In genomic region chr11:17117262-17117661, GRCh38 we compare ENCODE assay signal across 34 cellular contexts.
"Had no signal": no experiment of that assay in that cellular context is flagged by ENCODE, and none has a peak within 500 bp of the region (broad histone marks: within the 10 kb centered on the region; RNA-seq: fewer than 3 reads in every experiment).

No MANE protein-coding gene starts in this region.

- H3K4me1 Mint-ChIP-seq: activated B cell treated with CpG ODN at 0.5 μM for 24 hours, endodermal cell, T-helper 17 cell had no signal

- H3K27ac Mint-ChIP-seq: activated B cell treated with CpG ODN at 0.5 μM for 24 hours; activated naive CD4-positive, alpha-beta T cell treated with anti-CD3 and anti-CD28 coated beads, Interleukin-2, amount 10 ng/mL, durations not matched to agents 7 days and 5 days; activated naive CD4-positive, alpha-beta T cell treated with anti-CD3 and anti-CD28 coated beads, Interleukin-2, amount 50 U/mL, for 72 hours; activated naive CD8-positive, alpha-beta T cell treated with anti-CD3 and anti-CD28 coated beads, Interleukin-2, amount 10 ng/mL, durations not matched to agents 7 days and 5 days; activated T-cell treated with anti-CD3 and anti-CD28 coated beads, Interleukin-2, amount 50 U/mL, for 24 hours; activated T-cell treated with anti-CD3 and anti-CD28 coated beads, Interleukin-2, amount 50 U/mL, for 72 hours; endodermal cell; T-helper 2 cell treated with Interferon-gamma antibody and Interleukin-4, amounts not matched to agents 5 μg/mL and 100 μg/mL, for 36 hours had no signal

- H3K9me3 Mint-ChIP-seq: activated B cell treated with CpG ODN at 0.5 μM for 24 hours; activated naive CD4-positive, alpha-beta T cell treated with anti-CD3 and anti-CD28 coated beads, Interleukin-2, amount 10 ng/mL, durations not matched to agents 7 days and 5 days; activated naive CD4-positive, alpha-beta T cell treated with anti-CD3 and anti-CD28 coated beads, Interleukin-2, amount 50 U/mL, for 72 hours; activated naive CD8-positive, alpha-beta T cell treated with anti-CD3 and anti-CD28 coated beads, Interleukin-2, amount 10 ng/mL, durations not matched to agents 7 days and 5 days; activated T-cell treated with anti-CD3 and anti-CD28 coated beads, Interleukin-2, amount 50 U/mL, for 24 hours; activated T-cell treated with anti-CD3 and anti-CD28 coated beads, Interleukin-2, amount 50 U/mL, for 72 hours; endodermal cell; T-helper 2 cell treated with Interferon-gamma antibody and Interleukin-4, amounts not matched to agents 5 μg/mL and 100 μg/mL, for 36 hours had no signal

- H3K27me3 ChIP-seq: ascending aorta, brain microvascular endothelial cell, cardiac muscle cell, colonic mucosa, dorsolateral prefrontal cortex, esophagus muscularis mucosa, foreskin keratinocyte, gastrocnemius medialis, heart left ventricle had no signal

- H3K4me3 Mint-ChIP-seq: activated B cell treated with CpG ODN at 0.5 μM for 24 hours; activated naive CD4-positive, alpha-beta T cell treated with anti-CD3 and anti-CD28 coated beads, Interleukin-2, amount 10 ng/mL, durations not matched to agents 7 days and 5 days; activated naive CD8-positive, alpha-beta T cell treated with anti-CD3 and anti-CD28 coated beads, Interleukin-2, amount 10 ng/mL, durations not matched to agents 7 days and 5 days; activated T-cell treated with anti-CD3 and anti-CD28 coated beads, Interleukin-2, amount 50 U/mL, for 24 hours; activated T-cell treated with anti-CD3 and anti-CD28 coated beads, Interleukin-2, amount 50 U/mL, for 72 hours; endodermal cell; T-helper 17 cell; T-helper 2 cell treated with Interferon-gamma antibody and Interleukin-4, amounts not matched to agents 5 μg/mL and 100 μg/mL, for 36 hours had no signal

- H3K36me3 ChIP-seq: colonic mucosa had no signal

- ATAC-seq: activated CD4-positive, CD25-positive, alpha-beta regulatory T cell treated with anti-CD3 and anti-CD28 coated beads, Interleukin-2, amount 50 U/mL, for 24 hours; activated naive CD4-positive, alpha-beta T cell treated with anti-CD3 and anti-CD28 coated beads, Interleukin-2, amount 50 U/mL, for 72 hours; activated T-cell treated with anti-CD3 and anti-CD28 coated beads, Interleukin-2, amount 50 U/mL, for 72 hours; foreskin keratinocyte; gastrocnemius medialis; heart left ventricle; T-helper 17 cell had no signal

- H3K27ac ChIP-seq: ascending aorta, brain microvascular endothelial cell, cardiac muscle cell, colonic mucosa, dorsolateral prefrontal cortex, esophagus muscularis mucosa, foreskin keratinocyte, gastrocnemius medialis, heart left ventricle, WERI-Rb-1 had no signal

- H3K27me3 Mint-ChIP-seq: activated B cell treated with CpG ODN at 0.5 μM for 24 hours; activated naive CD4-positive, alpha-beta T cell treated with anti-CD3 and anti-CD28 coated beads, Interleukin-2, amount 10 ng/mL, durations not matched to agents 7 days and 5 days; activated naive CD8-positive, alpha-beta T cell treated with anti-CD3 and anti-CD28 coated beads, Interleukin-2, amount 10 ng/mL, durations not matched to agents 7 days and 5 days; activated T-cell treated with anti-CD3 and anti-CD28 coated beads, Interleukin-2, amount 50 U/mL, for 24 hours; T-helper 17 cell had no signal

- DNase-seq: activated B cell treated with CpG ODN at 0.5 μM for 24 hours; activated CD4-positive, alpha-beta T cell treated with anti-CD3 and anti-CD28 coated beads for 48 hours; activated CD4-positive, alpha-beta T cell treated with anti-CD3 and anti-CD28 coated beads, Interleukin-2, amount 50 U/mL, for 1 hour; activated CD4-positive, alpha-beta T cell treated with anti-CD3 and anti-CD28 coated beads, Interleukin-2, amount 50 U/mL, for 48 hours; activated CD8-positive, alpha-beta memory T cell treated with anti-CD3 and anti-CD28 coated beads, Interleukin-2, amount 50 U/mL, for 48 hours; activated gamma-delta T cell; activated naive CD4-positive, alpha-beta T cell; activated naive CD4-positive, alpha-beta T cell treated with anti-CD3 and anti-CD28 coated beads, Interleukin-2, amount 10 ng/mL, durations not matched to agents 7 days and 5 days; activated naive CD8-positive, alpha-beta T cell treated with anti-CD3 and anti-CD28 coated beads, Interleukin-2, amount 10 ng/mL, durations not matched to agents 7 days and 5 days; activated T-cell treated with anti-CD3 and anti-CD28 coated beads for 4 hours; activated T-cell treated with anti-CD3 and anti-CD28 coated beads, Interleukin-2, amount 50 U/mL, for 24 hours; activated T-cell treated with anti-CD3 and anti-CD28 coated beads, Interleukin-2, amount 50 U/mL, for 72 hours; brain microvascular endothelial cell; central memory CD4-positive, alpha-beta T cell; cerebellar nuclear complex; colonic mucosa; dorsolateral prefrontal cortex; effector memory CD4-positive, alpha-beta T cell; endodermal cell; erythroblast; gastrocnemius medialis; glutamatergic neuron; heart left ventricle; T-helper 1 cell; T-helper 17 cell; T1000; WERI-Rb-1 had no signal

- H3K4me3 ChIP-seq: ascending aorta, cardiac muscle cell, colonic mucosa, dorsolateral prefrontal cortex, esophagus muscularis mucosa, gastrocnemius medialis, heart left ventricle had no signal
